ENCODE assay signal across 9 cellular contexts in genomic region chr9:117546894-117547293, GRCh38.
DNase-seq lines count a peak whose midpoint lies in the region; ATAC-seq and TF ChIP-seq lines count a peak whose summit lies in the region.
"Had no signal": no experiment of that assay in that cellular context is flagged by ENCODE, and none has a peak within 500 bp of the region (broad histone marks: within the 10 kb centered on the region; RNA-seq: fewer than 3 reads in every experiment).

No MANE protein-coding gene starts in this region.

- H3K27ac ChIP-seq in CD4-positive, alpha-beta T cell (ENCODE audit: low read depth, low read length): no peak overlapping the region
- no peak overlapping the region for H3K27ac ChIP-seq in left lung

- CTCF ChIA-PET in CD4-positive, alpha-beta T cell (lab: Charles Lee): no interaction called here
- CTCF ChIA-PET in activated CD8-positive, alpha-beta T cell treated with anti-CD3 and anti-CD28 coated beads, Interleukin-2, amount 10 ng/mL, durations not matched to agents 7 days and 5 days (lab: Charles Lee): no interaction called here

- no peak overlapping the region for H3K4me3 ChIP-seq in left lung

- no peaks in the 10 kb centered on the region for H3K36me3 Mint-ChIP-seq in CD4-positive, alpha-beta T cell (ENCODE audit: low read depth)
- no peaks in the 10 kb centered on the region for H3K36me3 Mint-ChIP-seq in activated CD8-positive, alpha-beta T cell treated with anti-CD3 and anti-CD28 coated beads, Interleukin-2, amount 10 ng/mL, durations not matched to agents 7 days and 5 days (ENCODE audit: low read depth)

- H3K27me3 ChIP-seq in CD4-positive, alpha-beta T cell (ENCODE audit: control insufficient read depth, insufficient read depth, low read length): no peaks in the 10 kb centered on the region
- H3K27me3 ChIP-seq in left lung: no peaks in the 10 kb centered on the region

- peaks cover 21% of the 10 kb centered on the region for H3K4me1 Mint-ChIP-seq in CD4-positive, alpha-beta T cell (ENCODE audit: low read depth)
- peaks cover 6% of the 10 kb centered on the region for H3K4me1 Mint-ChIP-seq in activated CD8-positive, alpha-beta T cell treated with anti-CD3 and anti-CD28 coated beads, Interleukin-2, amount 10 ng/mL, durations not matched to agents 7 days and 5 days (ENCODE audit: low read depth)

- peaks cover 2% of the 10 kb centered on the region for H3K9me3 Mint-ChIP-seq in CD4-positive, alpha-beta T cell
- no peaks in the 10 kb centered on the region for H3K9me3 Mint-ChIP-seq in activated CD8-positive, alpha-beta T cell treated with anti-CD3 and anti-CD28 coated beads, Interleukin-2, amount 10 ng/mL, durations not matched to agents 7 days and 5 days (ENCODE audit: insufficient read depth)

- peak overlapping the region; percentile 15 for H3K27ac Mint-ChIP-seq in CD4-positive, alpha-beta T cell
- H3K27ac Mint-ChIP-seq in activated CD8-positive, alpha-beta T cell treated with anti-CD3 and anti-CD28 coated beads, Interleukin-2, amount 10 ng/mL, durations not matched to agents 7 days and 5 days: no peak overlapping the region

- no peak for TF ChIP-seq CTCF in CD4-positive, alpha-beta T cell (IDR thresholded peaks at IDR 0.05)
- no peak for TF ChIP-seq CTCF in left lung (IDR thresholded peaks at IDR 0.05)

- intact Hi-C loops in CD4-positive, alpha-beta T cell (cut with DNase I, micrococcal nuclease): no loop called here
- intact Hi-C loops in left lung (cut with DNase I): no loop called here

- POLR2A ChIA-PET in CD4-positive, alpha-beta T cell (lab: Charles Lee): no interaction called here
- POLR2A ChIA-PET in activated CD8-positive, alpha-beta T cell treated with anti-CD3 and anti-CD28 coated beads, Interleukin-2, amount 10 ng/mL, durations not matched to agents 7 days and 5 days (lab: Charles Lee): no interaction called here

- ATAC-seq in CD4-positive, alpha-beta T cell (ENCODE audit: poor library complexity): peak; percentile 17
- ATAC-seq in GM19452 (IDR thresholded peaks at IDR 0.05; ENCODE audit: unreplicated experiment) (peak; percentile 49), left lung (peak; percentile 71)
- no peak for ATAC-seq in activated CD8-positive, alpha-beta T cell treated with anti-CD3 and anti-CD28 coated beads, Interleukin-2, amount 10 ng/mL, durations not matched to agents 7 days and 5 days

- no peaks in the 10 kb centered on the region for H3K9me3 ChIP-seq in CD4-positive, alpha-beta T cell (ENCODE audit: control insufficient read depth, low read length)
- H3K9me3 ChIP-seq in left lung: no peaks in the 10 kb centered on the region

- DNase-seq in CD4-positive, alpha-beta T cell: peak in 2 of 10 experiments; percentile 1 to 9
- peak; percentile 24 for DNase-seq in activated CD8-positive, alpha-beta T cell treated with anti-CD3 and anti-CD28 coated beads, Interleukin-2, amount 10 ng/mL, durations not matched to agents 7 days and 5 days
- DNase-seq in left lung (peak in 1 of 2 donors; percentile 34), GM03348 (ENCODE audit: low spot score) (no peak), NCI-H226 (no peak), NCI-H1417 treated with DMSO at 0.1 percent for 48 hours (lab: John Stamatoyannopoulos, UW) (no peak), NAMALWA (ENCODE audit: low spot score) (no peak)
- DNase-seq: activated naive CD4-positive, alpha-beta T cell treated with anti-CD3 and anti-CD28 coated beads, Interleukin-2, amount 50 U/mL, for 16 hours had no signal

- H3K27me3 Mint-ChIP-seq in CD4-positive, alpha-beta T cell: no peaks in the 10 kb centered on the region
- H3K27me3 Mint-ChIP-seq in activated CD8-positive, alpha-beta T cell treated with anti-CD3 and anti-CD28 coated beads, Interleukin-2, amount 10 ng/mL, durations not matched to agents 7 days and 5 days (ENCODE audit: low read depth): no peaks in the 10 kb centered on the region

- H3K36me3 ChIP-seq in left lung: no peaks in the 10 kb centered on the region

- H3K4me1 ChIP-seq in left lung: no peaks in the 10 kb centered on the region

- H3K4me3 Mint-ChIP-seq in CD4-positive, alpha-beta T cell: no peak overlapping the region
- no peak overlapping the region for H3K4me3 Mint-ChIP-seq in activated CD8-positive, alpha-beta T cell treated with anti-CD3 and anti-CD28 coated beads, Interleukin-2, amount 10 ng/mL, durations not matched to agents 7 days and 5 days
